ENCODE assay signal across 19 cellular contexts in the genomic region with DNA sequence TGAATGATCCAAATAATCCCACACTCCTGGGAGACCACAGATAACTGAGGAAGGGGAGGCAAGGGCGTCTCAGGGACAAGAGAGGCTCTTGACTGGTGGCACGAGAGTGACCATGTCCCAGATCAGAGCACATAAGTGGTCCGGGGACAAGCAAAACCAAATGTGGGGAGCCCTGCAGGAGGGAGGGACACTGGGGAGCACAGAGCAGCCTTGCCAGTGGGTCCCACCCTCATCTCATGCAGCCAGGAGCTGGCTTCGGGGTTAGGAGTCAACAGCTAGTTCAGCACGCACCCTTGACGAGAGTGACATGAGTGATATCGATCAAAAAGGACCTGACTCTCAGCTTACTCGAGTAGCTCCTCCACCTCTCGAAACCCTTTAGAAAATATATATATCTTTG. TPM values are rescaled to one million over a fixed set of nuclear protein-coding genes. Genes with fewer than 3 reads are reported as not detected.
DNase-seq lines count a peak whose midpoint lies in the region; ATAC-seq, FAIRE-seq and TF ChIP-seq lines count a peak whose summit lies in the region.
"Had no signal": no experiment of that assay in that cellular context is flagged by ENCODE, and none has a peak within 500 bp of the region (broad histone marks: within the 10 kb centered on the region; RNA-seq: fewer than 3 reads in every experiment).

No MANE protein-coding gene starts in this region.

- no peaks in the 10 kb centered on the region for H3K9me3 ChIP-seq in right atrium auricular region
- H3K9me3 ChIP-seq: BLaER1 had no signal

- DNase-seq in cardiac septum (ENCODE audit: low spot score) (peak; percentile 14), Right ventricle myocardium superior (no peak), coronary artery (ENCODE audit: low spot score) (peak; percentile 58), right atrium auricular region (ENCODE audit: low spot score) (no peak), urothelium cell line (ENCODE audit: low spot score) (no peak), activated gamma-delta T cell (lab: John Stamatoyannopoulos, UW) (no peak)
- DNase-seq: 8988T; CD4-positive, alpha-beta memory T cell; DMS153; DMS79; GDM1; HCEC 1CT had no signal

- FAIRE-seq in urothelium cell line (lab: Jason Lieb, UNC) = peak; percentile 20
- FAIRE-seq: GM12892, GM18507, H54 had no signal

- H3K4me1 ChIP-seq in right atrium auricular region = peaks cover 0 to 7% of the 10 kb centered on the region in 2 donors
- H3K4me1 ChIP-seq: BLaER1 had no signal

- H3K27ac ChIP-seq in coronary artery = no peak overlapping the region
- H3K27ac ChIP-seq in right atrium auricular region = peak overlapping the region; percentile 78 to 85
- H3K27ac ChIP-seq: BLaER1 had no signal

- intact Hi-C loops in cardiac septum (cut with DNase I) (loop anchor here (5.0 kb wide), 1 partner anchor 940 kb away; no protein-coding TSS in a partner anchor), Right ventricle myocardium superior (cut with DNase I) (loop anchor here (10.0 kb wide), 1 partner anchor 137 kb away; no protein-coding TSS in a partner anchor)

- no peaks in the 10 kb centered on the region for H3K27me3 ChIP-seq in right atrium auricular region
- H3K27me3 ChIP-seq: BLaER1 had no signal

- TF ChIP-seq CTCF in coronary artery (IDR thresholded peaks at IDR 0.05) (no peak), right atrium auricular region (IDR thresholded peaks at IDR 0.05) (no peak)

- H3K4me3 ChIP-seq in coronary artery (no peak overlapping the region), right atrium auricular region (no peak overlapping the region)
- H3K4me3 ChIP-seq: BLaER1, GM23338 had no signal

- no peaks in the 10 kb centered on the region for H3K36me3 ChIP-seq in right atrium auricular region
- H3K36me3 ChIP-seq: BLaER1 had no signal

- ATAC-seq in Right ventricle myocardium superior (ENCODE audit: poor library complexity) = no peak
- no peak for ATAC-seq in GM21447 (IDR thresholded peaks at IDR 0.05; ENCODE audit: unreplicated experiment)
- no peak for ATAC-seq in HG02852 (IDR thresholded peaks at IDR 0.05; ENCODE audit: unreplicated experiment)
- ATAC-seq: GM23338 had no signal

RNA-seq across cellular contexts. Expression of gene UBE2QL1, which starts 16.5 kb away (rescaled TPM):
- 13.1 TPM for total RNA-seq in cardiac septum
- total RNA-seq in Right ventricle myocardium superior = 22.8 TPM
- 10 to 100 TPM in 1 of 2 donors, 1 to 10 TPM in 1; 9.1 to 10.8 TPM for total RNA-seq in right atrium auricular region
- total RNA-seq: CD4-positive, alpha-beta memory T cell had no signal

RNA-seq across cellular contexts. Expression of gene MED10, which starts 53.9 kb away (rescaled TPM):
- total RNA-seq in cardiac septum (27.6 TPM), Right ventricle myocardium superior (30.9 TPM), right atrium auricular region (10 to 100 TPM; 14.2 to 17.4 TPM)

Comparison
In these comparisons a context has a peak if more than half of its experiments do, and no peak if none do; other contexts are left out.
1. DNase-seq: peak in cardiac septum (single experiment) and coronary artery (single experiment); none in Right ventricle myocardium superior (single experiment), right atrium auricular region (single experiment), urothelium cell line (single experiment) and activated gamma-delta T cell (single experiment).
2. H3K27ac ChIP-seq: peak in right atrium auricular region (2 of 2); none in coronary artery (0 of 2).